8 cellular contexts compared by ENCODE assay signal in the genomic region with DNA sequence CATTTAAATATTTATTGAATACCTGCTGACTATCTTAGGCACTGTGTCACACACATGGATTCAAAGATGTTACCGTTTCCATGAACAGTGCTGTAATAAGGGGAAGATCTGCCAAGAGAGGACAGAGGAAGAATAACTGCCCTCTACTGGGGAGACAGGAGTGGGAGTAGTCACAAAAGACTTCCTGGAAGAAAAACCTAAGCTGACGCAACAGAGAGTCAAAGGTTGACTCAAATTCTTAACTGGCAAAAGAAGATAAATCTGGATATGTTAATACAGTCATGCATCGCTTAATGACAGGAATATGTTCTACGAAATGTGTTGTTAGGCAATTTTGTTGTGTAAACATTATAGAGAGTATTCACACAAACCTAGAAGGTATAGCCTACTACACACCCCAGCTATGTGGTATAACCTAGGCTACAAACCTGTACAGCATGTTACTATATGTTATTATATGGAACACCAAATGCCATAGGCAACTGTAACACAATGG. TPM values are rescaled to one million over a fixed set of nuclear protein-coding genes. Genes with fewer than 3 reads are reported as not detected.
DNase-seq lines count a peak whose midpoint lies in the region; TF ChIP-seq lines count a peak whose summit lies in the region.

No MANE protein-coding gene starts in this region.

- WGBS in mesenchymal stem cell: 37% methylated on average over 2 of the region's 4 CpGs

- H3K14ac ChIP-seq in mesenchymal stem cell (ENCODE audit: low read length in 2 of 2): no peak overlapping the region

- H2AFZ ChIP-seq in OCI-LY1 (ENCODE audit: low read length): no peak overlapping the region
- no peak overlapping the region for H2AFZ ChIP-seq in mesenchymal stem cell (ENCODE audit: low read depth, low read length)

- no peak overlapping the region for H4K8ac ChIP-seq in mesenchymal stem cell (ENCODE audit: low read length)

- H3K79me2 ChIP-seq in OCI-LY1 (ENCODE audit: insufficient read depth, low read length): no peaks in the 10 kb centered on the region

- H3F3A ChIP-seq in OCI-LY1 (ENCODE audit: insufficient read depth, low read length): no peaks in the 10 kb centered on the region

- no peak overlapping the region for H3K23ac ChIP-seq in mesenchymal stem cell (ENCODE audit: low read length in 2 of 2)

- H3K79me1 ChIP-seq in mesenchymal stem cell (replicated peaks; ENCODE audit: low read length, poor library complexity, severe bottlenecking): peaks cover 11% of the 10 kb centered on the region

- no peaks in the 10 kb centered on the region for H3K9me2 ChIP-seq in OCI-LY1 (ENCODE audit: low read depth, low read length)

- H2AK5ac ChIP-seq in mesenchymal stem cell (ENCODE audit: low read length, severe bottlenecking): no peak overlapping the region

- H2BK120ac ChIP-seq in mesenchymal stem cell (ENCODE audit: low read depth, low read length): no peak overlapping the region

- H3K27ac ChIP-seq in OCI-LY1 (ENCODE audit: low read depth, low read length, poor library complexity, severe bottlenecking): no peak overlapping the region
- peak overlapping the region; percentile 44 for H3K27ac ChIP-seq in mesenchymal stem cell (ENCODE audit: low read length, poor library complexity, severe bottlenecking)

- no peaks in the 10 kb centered on the region for H3K9me3 Mint-ChIP-seq in activated CD4-positive, alpha-beta T cell treated with anti-CD3 and anti-CD28 coated beads, Interleukin-2, amount 10 ng/mL, durations not matched to agents 7 days and 5 days
- no peaks in the 10 kb centered on the region for H3K9me3 Mint-ChIP-seq in chondrocyte (ENCODE audit: low read depth)

- H3K36me3 ChIP-seq in OCI-LY1 (ENCODE audit: insufficient read depth, low read length): peaks cover 22% of the 10 kb centered on the region; the same call in 1 of the 2 replicates
- H3K36me3 ChIP-seq in mesenchymal stem cell (ENCODE audit: control insufficient read depth in 1 of 2, insufficient read depth in 2 of 2, low read depth in 1 of 2, low read length in 2 of 2): peaks cover 0 to 21% of the 10 kb centered on the region in 2 experiments

- no peak overlapping the region for H4K91ac ChIP-seq in mesenchymal stem cell (ENCODE audit: low read length)

- H2BK15ac ChIP-seq in mesenchymal stem cell (ENCODE audit: low read depth, poor library complexity, severe bottlenecking): no peak overlapping the region

- H3K4me2 ChIP-seq in OCI-LY1 (ENCODE audit: low read length): no peak overlapping the region
- no peak overlapping the region for H3K4me2 ChIP-seq in mesenchymal stem cell (ENCODE audit: low read length, poor library complexity, severe bottlenecking)

- no peaks in the 10 kb centered on the region for H4K20me1 ChIP-seq in OCI-LY1 (ENCODE audit: insufficient read depth, low read length)

- H3K36me3 Mint-ChIP-seq in activated CD4-positive, alpha-beta T cell treated with anti-CD3 and anti-CD28 coated beads, Interleukin-2, amount 10 ng/mL, durations not matched to agents 7 days and 5 days (ENCODE audit: low read depth): peaks cover 7% of the 10 kb centered on the region
- no peaks in the 10 kb centered on the region for H3K36me3 Mint-ChIP-seq in chondrocyte (ENCODE audit: low read depth)

- H3K27me3 ChIP-seq in OCI-LY1 (ENCODE audit: insufficient read depth, low read length) (no peaks in the 10 kb centered on the region), mesenchymal stem cell (ENCODE audit: control insufficient read depth in 1 of 2, insufficient read depth in 1 of 2, low read length in 2 of 2) (no peaks in the 10 kb centered on the region)

- H3K18ac ChIP-seq in mesenchymal stem cell (ENCODE audit: low read depth in 1 of 2, low read length in 2 of 2): no peak overlapping the region

- H3K4me1 ChIP-seq in OCI-LY1 (ENCODE audit: insufficient read depth, low read length, severe bottlenecking): no peaks in the 10 kb centered on the region
- peaks cover 10% of the 10 kb centered on the region for H3K4me1 ChIP-seq in mesenchymal stem cell (ENCODE audit: control insufficient read depth, insufficient read depth, low read depth, low read length)

- no peak overlapping the region for H3K4ac ChIP-seq in mesenchymal stem cell (ENCODE audit: low read depth in 1 of 2, low read length in 2 of 2)

- H3K27ac Mint-ChIP-seq in activated CD4-positive, alpha-beta T cell treated with anti-CD3 and anti-CD28 coated beads, Interleukin-2, amount 10 ng/mL, durations not matched to agents 7 days and 5 days: no peak overlapping the region
- peak overlapping the region; percentile 68 for H3K27ac Mint-ChIP-seq in chondrocyte (ENCODE audit: unreplicated experiment)

- H3K9ac ChIP-seq in OCI-LY1 (ENCODE audit: low read length) (no peak overlapping the region), mesenchymal stem cell (ENCODE audit: low read length) (peak overlapping the region; percentile 57)

- CTCF ChIA-PET in activated CD4-positive, alpha-beta T cell treated with anti-CD3 and anti-CD28 coated beads, Interleukin-2, amount 10 ng/mL, durations not matched to agents 7 days and 5 days (lab: Charles Lee): interaction anchor here (0.6 to 0.8 kb wide), 4 partner anchors 11 to 239 kb away, joined by 3 to 5 read pairs (median 4); no protein-coding TSS in a partner anchor

- no peak overlapping the region for H3K4me3 ChIP-seq in OCI-LY1 (ENCODE audit: low read depth, low read length, poor library complexity, severe bottlenecking)
- H3K4me3 ChIP-seq in mesenchymal stem cell (ENCODE audit: insufficient read depth in 1 of 2, low read depth in 1 of 2, low read length in 2 of 2): no peak overlapping the region

- TF ChIP-seq CTCF in OCI-LY1 (IDR thresholded peaks at IDR 0.05; ENCODE audit: low read length): peak; percentile 47
- TF ChIP-seq CTCF in chondrocyte (IDR thresholded peaks at IDR 0.05): peak; percentile 84

- DNase-seq in activated CD4-positive, alpha-beta T cell treated with anti-CD3 and anti-CD28 coated beads, Interleukin-2, amount 10 ng/mL, durations not matched to agents 7 days and 5 days: peak; percentile 23
- DNase-seq in activated CD4-positive, alpha-beta T cell treated with anti-CD3 and anti-CD28 coated beads for 48 hours: no peak
- DNase-seq in chondrocyte (ENCODE audit: low spot score) (no peak), mesenchymal stem cell (peak; percentile 90), nucleus accumbens (lab: John Stamatoyannopoulos, UW) (no peak), NCI-H128 (lab: John Stamatoyannopoulos, UW; ENCODE audit: unreplicated experiment) (no peak), NCI-H526 treated with DMSO at 0.1 percent for 48 hours (lab: John Stamatoyannopoulos, UW) (no peak)

- H3K9me3 ChIP-seq in OCI-LY1 (ENCODE audit: low read length): no peaks in the 10 kb centered on the region
- H3K9me3 ChIP-seq in mesenchymal stem cell (ENCODE audit: control insufficient read depth, low read length): no peaks in the 10 kb centered on the region

- no peak overlapping the region for H3K4me3 Mint-ChIP-seq in activated CD4-positive, alpha-beta T cell treated with anti-CD3 and anti-CD28 coated beads, Interleukin-2, amount 10 ng/mL, durations not matched to agents 7 days and 5 days
- H3K4me3 Mint-ChIP-seq in chondrocyte (ENCODE audit: unreplicated experiment): no peak overlapping the region

- no peak overlapping the region for H2BK5ac ChIP-seq in mesenchymal stem cell (ENCODE audit: low read depth, low read length, poor library complexity, severe bottlenecking)

- no peak overlapping the region for H2BK12ac ChIP-seq in mesenchymal stem cell (ENCODE audit: low read length in 2 of 2)

- POLR2A ChIA-PET in activated CD4-positive, alpha-beta T cell treated with anti-CD3 and anti-CD28 coated beads, Interleukin-2, amount 10 ng/mL, durations not matched to agents 7 days and 5 days (lab: Charles Lee): no interaction called here

- no peaks in the 10 kb centered on the region for H3K27me3 Mint-ChIP-seq in activated CD4-positive, alpha-beta T cell treated with anti-CD3 and anti-CD28 coated beads, Interleukin-2, amount 10 ng/mL, durations not matched to agents 7 days and 5 days
- H3K27me3 Mint-ChIP-seq in chondrocyte (ENCODE audit: low read depth): no peaks in the 10 kb centered on the region

- H3K4me1 Mint-ChIP-seq in activated CD4-positive, alpha-beta T cell treated with anti-CD3 and anti-CD28 coated beads, Interleukin-2, amount 10 ng/mL, durations not matched to agents 7 days and 5 days: peaks cover 10% of the 10 kb centered on the region
- H3K4me1 Mint-ChIP-seq in chondrocyte (ENCODE audit: low read depth): peaks cover 36% of the 10 kb centered on the region

RNA-seq across cellular contexts. Expression of a gene that starts 51.5 kb away (rescaled TPM):
- 10 to 100 TPM; 44.6 to 48.9 TPM for total RNA-seq in activated CD4-positive, alpha-beta T cell treated with anti-CD3 and anti-CD28 coated beads, Interleukin-2, amount 10 ng/mL, durations not matched to agents 7 days and 5 days
- total RNA-seq in chondrocyte: 48.1 to 56.9 TPM (median 48.3 TPM) in 3 replicates
- 42.5 TPM for polyA plus RNA-seq in mesenchymal stem cell (2013, experiment 1 of 2)
- 39.8 TPM for polyA plus RNA-seq in mesenchymal stem cell (2013, experiment 2 of 2)

Comparison
In these comparisons a context has a peak if more than half of its experiments do, and no peak if none do; other contexts are left out.
1. DNase-seq: peak in activated CD4-positive, alpha-beta T cell treated with anti-CD3 and anti-CD28 coated beads, Interleukin-2, amount 10 ng/mL, durations not matched to agents 7 days and 5 days (single experiment) and mesenchymal stem cell (single experiment); none in activated CD4-positive, alpha-beta T cell treated with anti-CD3 and anti-CD28 coated beads for 48 hours (single experiment), chondrocyte (single experiment), nucleus accumbens (0 of 56), NCI-H128 (single experiment) and NCI-H526 treated with DMSO at 0.1 percent for 48 hours (single experiment).